Comparison of ENCODE assay signal across 15 cellular contexts in the genomic region with DNA sequence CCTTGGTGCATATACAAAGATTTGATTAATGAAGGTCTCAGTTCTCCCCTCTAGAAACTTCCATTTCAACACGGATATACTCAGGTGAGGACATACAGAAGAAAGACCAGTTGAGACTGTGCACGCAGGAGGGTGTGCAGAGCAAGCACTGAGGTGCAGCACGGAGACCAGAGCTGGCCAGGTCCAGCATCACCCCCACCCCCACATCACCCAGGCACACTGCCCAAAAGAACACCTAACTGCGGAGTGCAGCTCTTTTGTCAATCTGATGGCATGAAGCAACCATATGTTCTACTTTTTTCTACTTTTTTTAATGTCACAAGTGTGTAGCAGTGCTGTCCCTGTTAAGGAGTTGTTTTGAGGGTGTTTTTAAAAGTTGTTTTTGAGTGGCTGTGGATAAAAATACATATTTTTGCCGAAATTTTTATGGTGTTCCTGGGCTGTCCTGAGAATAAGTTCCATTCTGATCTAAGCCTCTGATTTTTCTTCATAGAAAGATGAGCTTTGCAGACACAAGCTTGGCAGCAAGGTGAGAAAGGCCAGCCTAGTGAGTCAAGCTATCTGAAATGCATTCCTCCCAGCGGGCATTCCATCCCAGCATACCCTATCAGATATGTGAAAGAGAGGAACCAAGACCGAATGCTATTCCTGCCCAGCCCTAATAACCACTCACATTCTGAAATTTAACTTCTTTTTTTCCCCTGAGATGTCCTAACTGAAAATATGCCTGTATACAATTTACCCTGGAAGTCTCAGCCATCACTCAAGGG.
DNase-seq lines count a peak whose midpoint lies in the region; ATAC-seq and TF ChIP-seq lines count a peak whose summit lies in the region.
"Had no signal": no experiment of that assay in that cellular context is flagged by ENCODE, and none has a peak within 500 bp of the region (broad histone marks: within the 10 kb centered on the region; RNA-seq: fewer than 3 reads in every experiment).

No MANE protein-coding gene starts in this region.

- H3K4me1 ChIP-seq in colonic mucosa (peaks cover 5% of the 10 kb centered on the region), muscle layer of duodenum (ENCODE audit: control insufficient read depth in 1 of 2, insufficient read depth in 2 of 2, low read length in 2 of 2) (peaks cover 21 to 40% of the 10 kb centered on the region in 2 donors), lower lobe of right lung (peaks cover 10% of the 10 kb centered on the region)

- intact Hi-C loops in activated CD8-positive, alpha-beta T cell treated with anti-CD3 and anti-CD28 coated beads for 36 hours (cut with micrococcal nuclease): loop anchor here (5.0 kb wide), 4 partner anchors 43 to 543 kb away; no protein-coding TSS in a partner anchor
- intact Hi-C loops in colonic mucosa (cut with DNase I): no loop called here
- intact Hi-C loops in lower lobe of right lung (cut with DNase I): no loop called here

- H3K27ac ChIP-seq in colonic mucosa (peak overlapping the region; percentile 77), muscle layer of duodenum (ENCODE audit: low read length) (peak overlapping the region; percentile 80), lower lobe of right lung (no peak overlapping the region)
- H3K27ac ChIP-seq: SK-N-MC, upper lobe of right lung had no signal

- no peak for ATAC-seq in activated CD8-positive, alpha-beta T cell treated with anti-CD3 and anti-CD28 coated beads, Interleukin-2, amount 10 ng/mL, durations not matched to agents 7 days and 5 days
- no peak for ATAC-seq in activated CD8-positive, alpha-beta T cell treated with anti-CD3 and anti-CD28 coated beads for 36 hours
- ATAC-seq in lower lobe of right lung: no peak
- no peak for ATAC-seq in activated CD8-positive, alpha-beta memory T cell treated with anti-CD3 and anti-CD28 coated beads, Interleukin-2, amount 10 ng/mL, durations not matched to agents 7 days and 5 days
- ATAC-seq: upper lobe of right lung had no signal

- TF ChIP-seq CTCF in activated CD8-positive, alpha-beta T cell treated with anti-CD3 and anti-CD28 coated beads for 36 hours (IDR thresholded peaks at IDR 0.05): no peak
- TF ChIP-seq CTCF in colonic mucosa (IDR thresholded peaks at IDR 0.05) (no peak), type B pancreatic cell (conservative IDR thresholded peaks at IDR 0.05) (no peak), lower lobe of right lung (IDR thresholded peaks at IDR 0.05) (no peak)

- H3K9ac ChIP-seq in colonic mucosa (ENCODE audit: low read depth in 2 of 2, low read length in 2 of 2): peak overlapping the region in 1 of 2 donors; percentile 70

- H3K27ac Mint-ChIP-seq in activated CD8-positive, alpha-beta T cell treated with anti-CD3 and anti-CD28 coated beads, Interleukin-2, amount 10 ng/mL, durations not matched to agents 7 days and 5 days: peak overlapping the region; percentile 30
- H3K27ac Mint-ChIP-seq in activated CD8-positive, alpha-beta T cell treated with anti-CD3 and anti-CD28 coated beads for 36 hours: no peak overlapping the region
- peak overlapping the region; percentile 80 for H3K27ac Mint-ChIP-seq in type B pancreatic cell
- no peak overlapping the region for H3K27ac Mint-ChIP-seq in activated CD8-positive, alpha-beta memory T cell treated with anti-CD3 and anti-CD28 coated beads, Interleukin-2, amount 10 ng/mL, durations not matched to agents 7 days and 5 days

- POLR2A ChIA-PET in activated CD8-positive, alpha-beta T cell treated with anti-CD3 and anti-CD28 coated beads, Interleukin-2, amount 10 ng/mL, durations not matched to agents 7 days and 5 days (lab: Charles Lee): interaction anchor here (1.0 kb wide), 1 partner anchor 21 kb away, joined by 4 read pairs; no protein-coding TSS in a partner anchor
- POLR2A ChIA-PET in activated CD8-positive, alpha-beta T cell treated with anti-CD3 and anti-CD28 coated beads for 36 hours (lab: Charles Lee): interaction anchor here (0.9 to 2.9 kb wide), 2 partner anchors 11 to 27 kb away, joined by 3 to 20 read pairs; no protein-coding TSS in a partner anchor

- H3K9me3 Mint-ChIP-seq in activated CD8-positive, alpha-beta T cell treated with anti-CD3 and anti-CD28 coated beads, Interleukin-2, amount 10 ng/mL, durations not matched to agents 7 days and 5 days (ENCODE audit: insufficient read depth): no peaks in the 10 kb centered on the region
- no peaks in the 10 kb centered on the region for H3K9me3 Mint-ChIP-seq in activated CD8-positive, alpha-beta T cell treated with anti-CD3 and anti-CD28 coated beads for 36 hours
- H3K9me3 Mint-ChIP-seq in type B pancreatic cell: no peaks in the 10 kb centered on the region
- no peaks in the 10 kb centered on the region for H3K9me3 Mint-ChIP-seq in activated CD8-positive, alpha-beta memory T cell treated with anti-CD3 and anti-CD28 coated beads, Interleukin-2, amount 10 ng/mL, durations not matched to agents 7 days and 5 days (ENCODE audit: low read depth)

- no peaks in the 10 kb centered on the region for H3K27me3 Mint-ChIP-seq in activated CD8-positive, alpha-beta T cell treated with anti-CD3 and anti-CD28 coated beads, Interleukin-2, amount 10 ng/mL, durations not matched to agents 7 days and 5 days (ENCODE audit: low read depth)
- no peaks in the 10 kb centered on the region for H3K27me3 Mint-ChIP-seq in activated CD8-positive, alpha-beta T cell treated with anti-CD3 and anti-CD28 coated beads for 36 hours
- no peaks in the 10 kb centered on the region for H3K27me3 Mint-ChIP-seq in type B pancreatic cell
- peaks cover 5% of the 10 kb centered on the region for H3K27me3 Mint-ChIP-seq in activated CD8-positive, alpha-beta memory T cell treated with anti-CD3 and anti-CD28 coated beads, Interleukin-2, amount 10 ng/mL, durations not matched to agents 7 days and 5 days
- H3K27me3 Mint-ChIP-seq: activated naive CD8-positive, alpha-beta T cell had no signal

- H3K4me3 ChIP-seq in colonic mucosa: no peak overlapping the region
- no peak overlapping the region for H3K4me3 ChIP-seq in muscle layer of duodenum (ENCODE audit: low read depth in 1 of 2, low read length in 2 of 2)
- H3K4me3 ChIP-seq in lower lobe of right lung: no peak overlapping the region
- H3K4me3 ChIP-seq: SK-N-MC, upper lobe of right lung had no signal

- peaks cover 78% of the 10 kb centered on the region for H3K36me3 Mint-ChIP-seq in activated CD8-positive, alpha-beta T cell treated with anti-CD3 and anti-CD28 coated beads, Interleukin-2, amount 10 ng/mL, durations not matched to agents 7 days and 5 days (ENCODE audit: low read depth)
- peaks cover 53% of the 10 kb centered on the region for H3K36me3 Mint-ChIP-seq in activated CD8-positive, alpha-beta T cell treated with anti-CD3 and anti-CD28 coated beads for 36 hours (ENCODE audit: low read depth)
- peaks cover 49% of the 10 kb centered on the region for H3K36me3 Mint-ChIP-seq in type B pancreatic cell
- H3K36me3 Mint-ChIP-seq in activated CD8-positive, alpha-beta memory T cell treated with anti-CD3 and anti-CD28 coated beads, Interleukin-2, amount 10 ng/mL, durations not matched to agents 7 days and 5 days: peaks cover 67% of the 10 kb centered on the region

- H3K36me3 ChIP-seq in colonic mucosa (no peaks in the 10 kb centered on the region), muscle layer of duodenum (ENCODE audit: control insufficient read depth in 1 of 2, insufficient read depth in 2 of 2, low read length in 2 of 2) (peaks cover 29 to 48% of the 10 kb centered on the region in 2 donors), lower lobe of right lung (peaks cover 43% of the 10 kb centered on the region)

- no peak for DNase-seq in activated CD8-positive, alpha-beta T cell treated with anti-CD3 and anti-CD28 coated beads, Interleukin-2, amount 10 ng/mL, durations not matched to agents 7 days and 5 days
- DNase-seq in activated CD8-positive, alpha-beta T cell treated with anti-CD3 and anti-CD28 coated beads for 36 hours: no peak
- DNase-seq in colonic mucosa (no peak), type B pancreatic cell (ENCODE audit: extremely low spot score, unreplicated experiment) (no peak), lower lobe of right lung (no peak), NOMO-1 treated with dmso at 0.1 percent for 144 hours (lab: John Stamatoyannopoulos, UW; ENCODE audit: unreplicated experiment) (no peak)
- no peak for DNase-seq in activated CD8-positive, alpha-beta memory T cell treated with anti-CD3 and anti-CD28 coated beads, Interleukin-2, amount 10 ng/mL, durations not matched to agents 7 days and 5 days
- DNase-seq: activated CD8-positive, alpha-beta memory T cell treated with anti-CD3 and anti-CD28 coated beads, Interleukin-2, amount 50 U/mL, for 4 hours; central memory CD4-positive, alpha-beta T cell; GDM1; retina; upper lobe of right lung had no signal

- H3K4me3 Mint-ChIP-seq in activated CD8-positive, alpha-beta T cell treated with anti-CD3 and anti-CD28 coated beads, Interleukin-2, amount 10 ng/mL, durations not matched to agents 7 days and 5 days: no peak overlapping the region
- no peak overlapping the region for H3K4me3 Mint-ChIP-seq in activated CD8-positive, alpha-beta T cell treated with anti-CD3 and anti-CD28 coated beads for 36 hours
- peak overlapping the region; percentile 44 for H3K4me3 Mint-ChIP-seq in type B pancreatic cell
- no peak overlapping the region for H3K4me3 Mint-ChIP-seq in activated CD8-positive, alpha-beta memory T cell treated with anti-CD3 and anti-CD28 coated beads, Interleukin-2, amount 10 ng/mL, durations not matched to agents 7 days and 5 days

- H3K9me3 ChIP-seq in colonic mucosa (no peaks in the 10 kb centered on the region), muscle layer of duodenum (ENCODE audit: control insufficient read depth in 1 of 2, low read length in 2 of 2) (no peaks in the 10 kb centered on the region), lower lobe of right lung (no peaks in the 10 kb centered on the region)
- H3K9me3 ChIP-seq: upper lobe of right lung had no signal

- CTCF ChIA-PET in activated CD8-positive, alpha-beta T cell treated with anti-CD3 and anti-CD28 coated beads, Interleukin-2, amount 10 ng/mL, durations not matched to agents 7 days and 5 days (lab: Charles Lee): interaction anchor here (1.0 to 3.0 kb wide), 7 partner anchors 19 to 186 kb away, joined by 3 to 14 read pairs (median 10); no protein-coding TSS in a partner anchor
- CTCF ChIA-PET in activated CD8-positive, alpha-beta T cell treated with anti-CD3 and anti-CD28 coated beads for 36 hours (lab: Charles Lee): interaction anchor here (0.6 to 2.0 kb wide), 8 partner anchors 17 to 727 kb away, joined by 3 to 8 read pairs (median 3); no protein-coding TSS in a partner anchor
- CTCF ChIA-PET in activated CD8-positive, alpha-beta memory T cell treated with anti-CD3 and anti-CD28 coated beads, Interleukin-2, amount 10 ng/mL, durations not matched to agents 7 days and 5 days (lab: Charles Lee): interaction anchor here (1.0 to 4.5 kb wide), 6 partner anchors 15 to 185 kb away, joined by 3 to 30 read pairs (median 4); no protein-coding TSS in a partner anchor

- H3K27me3 ChIP-seq in colonic mucosa (no peaks in the 10 kb centered on the region), muscle layer of duodenum (ENCODE audit: low read depth, low read length) (no peaks in the 10 kb centered on the region), lower lobe of right lung (ENCODE audit: low read depth) (no peaks in the 10 kb centered on the region)
- H3K27me3 ChIP-seq: upper lobe of right lung had no signal

- peaks cover 59% of the 10 kb centered on the region for H3K4me1 Mint-ChIP-seq in activated CD8-positive, alpha-beta T cell treated with anti-CD3 and anti-CD28 coated beads, Interleukin-2, amount 10 ng/mL, durations not matched to agents 7 days and 5 days (ENCODE audit: low read depth)
- H3K4me1 Mint-ChIP-seq in activated CD8-positive, alpha-beta T cell treated with anti-CD3 and anti-CD28 coated beads for 36 hours (ENCODE audit: low read depth): peaks cover 51% of the 10 kb centered on the region
- peaks cover 48% of the 10 kb centered on the region for H3K4me1 Mint-ChIP-seq in type B pancreatic cell (ENCODE audit: unreplicated experiment)
- H3K4me1 Mint-ChIP-seq in activated CD8-positive, alpha-beta memory T cell treated with anti-CD3 and anti-CD28 coated beads, Interleukin-2, amount 10 ng/mL, durations not matched to agents 7 days and 5 days: peaks cover 77% of the 10 kb centered on the region

Comparison
In these comparisons a context has a peak if more than half of its experiments do, and no peak if none do; other contexts are left out.
1. H3K27ac Mint-ChIP-seq: peak in activated CD8-positive, alpha-beta T cell treated with anti-CD3 and anti-CD28 coated beads, Interleukin-2, amount 10 ng/mL, durations not matched to agents 7 days and 5 days (single experiment) and type B pancreatic cell (single experiment); none in activated CD8-positive, alpha-beta T cell treated with anti-CD3 and anti-CD28 coated beads for 36 hours (single experiment) and activated CD8-positive, alpha-beta memory T cell treated with anti-CD3 and anti-CD28 coated beads, Interleukin-2, amount 10 ng/mL, durations not matched to agents 7 days and 5 days (single experiment).